18 cellular contexts compared by ENCODE assay signal in genomic region chr5:52898961-52899680, GRCh38.
"Had no signal": no experiment of that assay in that cellular context is flagged by ENCODE, and none has a peak within 500 bp of the region (broad histone marks: within the 10 kb centered on the region; RNA-seq: fewer than 3 reads in every experiment).

No MANE protein-coding gene starts in this region.

- DNase-seq: activated CD4-positive, alpha-beta memory T cell treated with anti-CD3 and anti-CD28 coated beads, Interleukin-2, amount 10 ng/mL, durations not matched to agents 7 days and 5 days; activated CD4-positive, alpha-beta T cell treated with anti-CD3 and anti-CD28 coated beads for 4 hours; activated effector memory CD4-positive, alpha-beta T cell treated with Interleukin-2 at 50 U/mL for 16 hours; activated T-cell treated with anti-CD3 and anti-CD28 coated beads, Interleukin-2, amount 50 U/mL, for 4 hours; body of pancreas; naive thymus-derived CD8-positive, alpha-beta T cell; posterior cingulate gyrus; stimulated activated CD4-positive, alpha-beta T cell treated with anti-CD3 and anti-CD28 coated beads, Interleukin-4, amount 100 ng/mL, for 4 hours; stimulated activated CD8-positive, alpha-beta memory T cell treated with anti-CD3 and anti-CD28 coated beads, Interleukin-4, amount 100 ng/mL, for 48 hours; stimulated activated naive CD4-positive, alpha-beta T cell treated with Interleukin-2 at 50 U/mL for 16 hours; substantia nigra; T-helper 17 cell; trophoblast cell had no signal

- H3K4me3 ChIP-seq: body of pancreas, lung, skin epidermis had no signal

- H3K9me3 ChIP-seq: body of pancreas, neutrophil had no signal

- FAIRE-seq: TTC549 had no signal

- H3K36me3 ChIP-seq: neutrophil had no signal

- H3K27ac ChIP-seq: body of pancreas, epithelial cell of prostate, neutrophil, skin epidermis had no signal

- H3K27me3 ChIP-seq: body of pancreas, neutrophil had no signal
